ENCODE assay signal across 9 cellular contexts in the genomic region with DNA sequence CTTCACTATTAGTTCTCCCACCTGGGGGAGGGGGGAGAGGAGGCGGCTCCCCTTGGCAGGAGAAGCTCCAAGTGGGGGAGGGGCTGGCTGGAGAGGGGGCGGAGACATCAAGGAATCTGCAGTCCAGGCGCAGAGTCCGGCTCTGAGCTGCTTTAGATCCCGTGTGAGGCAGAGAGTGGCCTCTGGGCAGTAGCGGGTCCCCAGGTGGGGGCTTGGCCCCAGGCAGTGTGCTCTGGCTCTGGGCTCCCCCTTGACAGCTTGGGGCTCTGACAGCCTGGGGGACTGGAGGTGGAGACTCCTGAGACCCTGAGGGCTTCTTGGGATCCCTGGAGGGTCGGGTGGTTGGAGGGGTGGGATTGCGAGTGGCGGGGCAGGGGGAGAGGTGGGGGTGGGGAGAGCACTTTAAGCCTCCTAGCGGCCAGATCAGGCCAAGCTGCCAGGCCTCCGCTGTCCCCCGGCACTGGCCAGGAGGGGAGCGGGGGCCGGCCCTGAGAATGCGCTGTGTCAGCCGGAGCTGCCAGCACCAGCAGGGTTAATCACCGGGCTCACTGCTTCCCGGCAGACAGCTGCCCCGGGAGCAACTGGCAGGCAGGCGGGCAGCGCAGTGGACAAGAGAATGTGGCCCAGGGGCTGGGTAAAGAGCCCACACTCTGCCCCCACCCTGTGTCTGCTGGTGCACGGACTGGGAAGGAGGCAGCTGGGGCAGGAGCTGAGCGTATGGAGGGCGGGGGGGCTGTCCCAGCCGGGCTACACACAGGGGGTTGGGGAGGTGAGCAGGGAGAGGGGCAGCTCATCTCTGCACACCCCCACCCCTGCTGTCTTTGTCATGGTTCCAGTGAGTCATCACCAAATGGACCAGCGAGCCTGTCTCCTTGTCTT. TPM values are rescaled to one million over a fixed set of nuclear protein-coding genes. Genes with fewer than 3 reads are reported as not detected.
DNase-seq lines count a peak whose midpoint lies in the region; ATAC-seq lines count a peak whose summit lies in the region.
"Had no signal": no experiment of that assay in that cellular context is flagged by ENCODE, and none has a peak within 500 bp of the region (broad histone marks: within the 10 kb centered on the region; RNA-seq: fewer than 3 reads in every experiment).

No MANE protein-coding gene starts in this region.

- no peak overlapping the region for H3K27ac Mint-ChIP-seq in activated CD4-positive, alpha-beta T cell treated with anti-CD3 and anti-CD28 coated beads for 36 hours
- H3K27ac Mint-ChIP-seq in activated T-helper 2 cell treated with anti-CD3 and anti-CD28 coated beads, Interferon-gamma antibody, Interleukin-2, Interleukin-4, amounts not matched to agents 10 μg/mL and 5 μg/mL and 100 μg/mL, durations not matched to agents 14 hours and 24 hours and 36 hours, result no peak overlapping the region
- H3K27ac Mint-ChIP-seq: activated naive CD8-positive, alpha-beta T cell treated with anti-CD3 and anti-CD28 coated beads, Interleukin-2, amount 10 ng/mL, durations not matched to agents 7 days and 5 days had no signal

- peak overlapping the region; percentile 72 for H3K14ac ChIP-seq in trophoblast cell (ENCODE audit: low read length)

- H3K9me3 ChIP-seq in SJSA1 (replicated peaks), result no peaks in the 10 kb centered on the region
- H3K9me3 ChIP-seq in trophoblast cell (ENCODE audit: insufficient read depth, low read depth, low read length), result no peaks in the 10 kb centered on the region

- peak; percentile 37 for DNase-seq in activated CD4-positive, alpha-beta T cell treated with anti-CD3 and anti-CD28 coated beads for 36 hours
- DNase-seq in activated CD4-positive, alpha-beta T cell treated with anti-CD3 and anti-CD28 coated beads, Interleukin-2, amount 50 U/mL, for 4 hours, result no peak
- DNase-seq in SJSA1 (ENCODE audit: low read depth in 1 of 2, low spot score in 2 of 2), result peak; percentile 39 to 70
- peak; percentile 89 for DNase-seq in glomerular visceral epithelial cell (ENCODE audit: extremely low spot score)
- DNase-seq in trophoblast cell, result peak; percentile 42 to 54
- no peak for DNase-seq in activated T-helper 2 cell treated with anti-CD3 and anti-CD28 coated beads, Interferon-gamma antibody, Interleukin-2, Interleukin-4, amounts not matched to agents 10 μg/mL and 5 μg/mL and 100 μg/mL, durations not matched to agents 14 hours and 24 hours and 36 hours (ENCODE audit: low spot score)

- peak; percentile 9 for ATAC-seq in activated CD4-positive, alpha-beta T cell treated with anti-CD3 and anti-CD28 coated beads for 36 hours
- ATAC-seq in HG03025 (IDR thresholded peaks at IDR 0.05; ENCODE audit: low FRiP score, unreplicated experiment) (no peak), GM18502 (IDR thresholded peaks at IDR 0.05; ENCODE audit: poor library complexity, unreplicated experiment) (no peak)

- H2BK5ac ChIP-seq in trophoblast cell (ENCODE audit: low read depth, low read length, poor library complexity), result no peak overlapping the region

- no CpG with 5 or more reads among the region's 26 CpGs for WGBS in trophoblast cell (ENCODE audit: extremely low coverage, insufficient coverage, insufficient read length)

- H3K4ac ChIP-seq in trophoblast cell (ENCODE audit: low read depth, low read length), result no peak overlapping the region

- no peak overlapping the region for H4K12ac ChIP-seq in trophoblast cell (ENCODE audit: low read depth, low read length)

- peak overlapping the region; percentile 60 for H4K8ac ChIP-seq in trophoblast cell (ENCODE audit: low read depth, low read length)

- peaks cover 35% of the 10 kb centered on the region for H3K79me1 ChIP-seq in trophoblast cell (ENCODE audit: low read length)

- H3K23ac ChIP-seq in trophoblast cell (ENCODE audit: low read length), result no peak overlapping the region

- peak overlapping the region; percentile 92 for H4K91ac ChIP-seq in trophoblast cell (ENCODE audit: low read depth, low read length)

- H2BK120ac ChIP-seq in trophoblast cell (ENCODE audit: insufficient read depth, low read length, poor library complexity), result peak overlapping the region; percentile 75

- CTCF ChIA-PET in activated CD4-positive, alpha-beta T cell treated with anti-CD3 and anti-CD28 coated beads for 36 hours (lab: Charles Lee), result interaction anchor here (0.7 to 2.5 kb wide), 6 partner anchors 14 to 68 kb away, joined by 3 to 12 read pairs (median 4); partner anchors contain the start of gene RPS21

- peaks cover 25% of the 10 kb centered on the region for H3K79me2 ChIP-seq in trophoblast cell (ENCODE audit: control insufficient read depth, insufficient read depth, low read length, poor library complexity)

- H3K27me3 Mint-ChIP-seq in activated CD4-positive, alpha-beta T cell treated with anti-CD3 and anti-CD28 coated beads for 36 hours, result peaks cover 19% of the 10 kb centered on the region
- peaks cover 30% of the 10 kb centered on the region for H3K27me3 Mint-ChIP-seq in activated T-helper 2 cell treated with anti-CD3 and anti-CD28 coated beads, Interferon-gamma antibody, Interleukin-2, Interleukin-4, amounts not matched to agents 10 μg/mL and 5 μg/mL and 100 μg/mL, durations not matched to agents 14 hours and 24 hours and 36 hours (ENCODE audit: low read depth)

- H3K4me3 Mint-ChIP-seq in activated CD4-positive, alpha-beta T cell treated with anti-CD3 and anti-CD28 coated beads for 36 hours, result no peak overlapping the region
- no peak overlapping the region for H3K4me3 Mint-ChIP-seq in activated T-helper 2 cell treated with anti-CD3 and anti-CD28 coated beads, Interferon-gamma antibody, Interleukin-2, Interleukin-4, amounts not matched to agents 10 μg/mL and 5 μg/mL and 100 μg/mL, durations not matched to agents 14 hours and 24 hours and 36 hours (ENCODE audit: low read depth)
- H3K4me3 Mint-ChIP-seq: activated naive CD8-positive, alpha-beta T cell treated with anti-CD3 and anti-CD28 coated beads, Interleukin-2, amount 10 ng/mL, durations not matched to agents 7 days and 5 days had no signal

- H3K4me3 ChIP-seq in SJSA1, result no peak overlapping the region
- H3K4me3 ChIP-seq in trophoblast cell (ENCODE audit: low read depth, low read length), result no peak overlapping the region

- peaks cover 3% of the 10 kb centered on the region for H3K4me1 Mint-ChIP-seq in activated CD4-positive, alpha-beta T cell treated with anti-CD3 and anti-CD28 coated beads for 36 hours
- peaks cover 4% of the 10 kb centered on the region for H3K4me1 Mint-ChIP-seq in activated T-helper 2 cell treated with anti-CD3 and anti-CD28 coated beads, Interferon-gamma antibody, Interleukin-2, Interleukin-4, amounts not matched to agents 10 μg/mL and 5 μg/mL and 100 μg/mL, durations not matched to agents 14 hours and 24 hours and 36 hours (ENCODE audit: low read depth)

- peak overlapping the region; percentile 77 for H2AK5ac ChIP-seq in trophoblast cell (ENCODE audit: low read length)

- H2AFZ ChIP-seq in trophoblast cell (ENCODE audit: insufficient read depth, low read length, poor library complexity), result peak overlapping the region; percentile 58

- peak overlapping the region; percentile 67 for H3K18ac ChIP-seq in trophoblast cell (ENCODE audit: low read length)

- H3K4me2 ChIP-seq in trophoblast cell (ENCODE audit: low read length), result peak overlapping the region; percentile 73

- H3K9me3 Mint-ChIP-seq in activated CD4-positive, alpha-beta T cell treated with anti-CD3 and anti-CD28 coated beads for 36 hours (ENCODE audit: low read depth), result no peaks in the 10 kb centered on the region
- H3K9me3 Mint-ChIP-seq in activated T-helper 2 cell treated with anti-CD3 and anti-CD28 coated beads, Interferon-gamma antibody, Interleukin-2, Interleukin-4, amounts not matched to agents 10 μg/mL and 5 μg/mL and 100 μg/mL, durations not matched to agents 14 hours and 24 hours and 36 hours, result no peaks in the 10 kb centered on the region
- H3K9me3 Mint-ChIP-seq: activated naive CD8-positive, alpha-beta T cell treated with anti-CD3 and anti-CD28 coated beads, Interleukin-2, amount 10 ng/mL, durations not matched to agents 7 days and 5 days had no signal

- H3K36me3 ChIP-seq in SJSA1 (no peaks in the 10 kb centered on the region), trophoblast cell (ENCODE audit: control insufficient read depth in 1 of 2, insufficient read depth in 2 of 2, low read length in 2 of 2) (peaks cover 5 to 6% of the 10 kb centered on the region in 2 experiments)

- H3K9ac ChIP-seq in trophoblast cell (ENCODE audit: low read length), result no peak overlapping the region

- H3K27me3 ChIP-seq in SJSA1 (replicated peaks) (peaks cover 27% of the 10 kb centered on the region), trophoblast cell (ENCODE audit: insufficient read depth, low read length) (no peaks in the 10 kb centered on the region)

- POLR2A ChIA-PET in activated CD4-positive, alpha-beta T cell treated with anti-CD3 and anti-CD28 coated beads for 36 hours (lab: Charles Lee), result interaction anchor here (0.6 kb wide), 1 partner anchor 23 kb away, joined by 3 read pairs; no protein-coding TSS in a partner anchor

- intact Hi-C loops in activated CD4-positive, alpha-beta T cell treated with anti-CD3 and anti-CD28 coated beads for 36 hours (cut with DNase I, micrococcal nuclease), result loop anchor here in 1 of 2 experiments (5.0 kb wide), 1 partner anchor 67 kb away; the partner anchor contains the start of gene ADRM1
- intact Hi-C loops in activated T-helper 2 cell treated with anti-CD3 and anti-CD28 coated beads, Interferon-gamma antibody, Interleukin-2, Interleukin-4, amounts not matched to agents 10 μg/mL and 5 μg/mL and 100 μg/mL, durations not matched to agents 14 hours and 24 hours and 36 hours (cut with micrococcal nuclease), result no loop called here

- peaks cover 69% of the 10 kb centered on the region for H3K4me1 ChIP-seq in SJSA1 (replicated peaks)
- peaks cover 49 to 52% of the 10 kb centered on the region in 2 experiments for H3K4me1 ChIP-seq in trophoblast cell (ENCODE audit: control insufficient read depth in 1 of 2, insufficient read depth in 2 of 2, low read length in 2 of 2)

- peak overlapping the region; percentile 75 for H2BK12ac ChIP-seq in trophoblast cell (ENCODE audit: low read length)

- H3K27ac ChIP-seq in SJSA1, result no peak overlapping the region
- no peak overlapping the region for H3K27ac ChIP-seq in trophoblast cell (ENCODE audit: low read depth, low read length)

- no peaks in the 10 kb centered on the region for H3K36me3 Mint-ChIP-seq in activated CD4-positive, alpha-beta T cell treated with anti-CD3 and anti-CD28 coated beads for 36 hours (ENCODE audit: low read depth)
- H3K36me3 Mint-ChIP-seq in activated T-helper 2 cell treated with anti-CD3 and anti-CD28 coated beads, Interferon-gamma antibody, Interleukin-2, Interleukin-4, amounts not matched to agents 10 μg/mL and 5 μg/mL and 100 μg/mL, durations not matched to agents 14 hours and 24 hours and 36 hours (ENCODE audit: low read depth), result no peaks in the 10 kb centered on the region
- H3K36me3 Mint-ChIP-seq: activated naive CD8-positive, alpha-beta T cell treated with anti-CD3 and anti-CD28 coated beads, Interleukin-2, amount 10 ng/mL, durations not matched to agents 7 days and 5 days had no signal

RNA-seq across cellular contexts. Expression of gene LAMA5, which starts 1.8 kb away (rescaled TPM):
- 1 to 10 TPM in 1 of 2 experiments, under 1 TPM in 1; 0.72 to 1.0 TPM for total RNA-seq in activated CD4-positive, alpha-beta T cell treated with anti-CD3 and anti-CD28 coated beads for 36 hours
- 3.2 and 3.6 TPM in 2 replicates for total RNA-seq in SJSA1 (2014; rRNA removed; shearing (Covaris generic))
- polyA plus RNA-seq in trophoblast cell (2013), result 135 and 147 TPM in 2 replicates
- 3.1 and 3.9 TPM in 2 replicates for total RNA-seq in activated T-helper 2 cell treated with anti-CD3 and anti-CD28 coated beads, Interferon-gamma antibody, Interleukin-2, Interleukin-4, amounts not matched to agents 10 μg/mL and 5 μg/mL and 100 μg/mL, durations not matched to agents 14 hours and 24 hours and 36 hours

RNA-seq across cellular contexts. Expression of gene RPS21, which starts 18.0 kb away (rescaled TPM):
- total RNA-seq in activated CD4-positive, alpha-beta T cell treated with anti-CD3 and anti-CD28 coated beads for 36 hours, result 1,000 to 10,000 TPM; 1,051 to 2,439 TPM
- total RNA-seq in SJSA1 (2014; rRNA removed; shearing (Covaris generic)), result 1,057 and 1,367 TPM in 2 replicates
- polyA plus RNA-seq in trophoblast cell (2013), result 2,264 and 2,365 TPM in 2 replicates
- total RNA-seq in activated T-helper 2 cell treated with anti-CD3 and anti-CD28 coated beads, Interferon-gamma antibody, Interleukin-2, Interleukin-4, amounts not matched to agents 10 μg/mL and 5 μg/mL and 100 μg/mL, durations not matched to agents 14 hours and 24 hours and 36 hours, result 2,020 and 2,085 TPM in 2 replicates

RNA-seq across cellular contexts. Expression of gene CABLES2, which starts 38.2 kb away (rescaled TPM):
- total RNA-seq in activated CD4-positive, alpha-beta T cell treated with anti-CD3 and anti-CD28 coated beads for 36 hours, result 1 to 10 TPM; 6.4 to 7.6 TPM
- 6.9 and 14.9 TPM in 2 replicates for total RNA-seq in SJSA1 (2014; rRNA removed; shearing (Covaris generic))
- polyA plus RNA-seq in trophoblast cell (2013), result 15.0 and 15.1 TPM in 2 replicates
- 12.5 and 12.6 TPM in 2 replicates for total RNA-seq in activated T-helper 2 cell treated with anti-CD3 and anti-CD28 coated beads, Interferon-gamma antibody, Interleukin-2, Interleukin-4, amounts not matched to agents 10 μg/mL and 5 μg/mL and 100 μg/mL, durations not matched to agents 14 hours and 24 hours and 36 hours

RNA-seq across cellular contexts. Expression of gene RBBP8NL, which starts 58.5 kb away (rescaled TPM):
- total RNA-seq in activated CD4-positive, alpha-beta T cell treated with anti-CD3 and anti-CD28 coated beads for 36 hours, result not detected
- not detected in 2 replicates for total RNA-seq in SJSA1 (2014; rRNA removed; shearing (Covaris generic))
- 7.9 TPM in 2 replicates for polyA plus RNA-seq in trophoblast cell (2013)
- total RNA-seq in activated T-helper 2 cell treated with anti-CD3 and anti-CD28 coated beads, Interferon-gamma antibody, Interleukin-2, Interleukin-4, amounts not matched to agents 10 μg/mL and 5 μg/mL and 100 μg/mL, durations not matched to agents 14 hours and 24 hours and 36 hours, result not detected in 2 replicates
- total RNA-seq: activated naive CD8-positive, alpha-beta T cell treated with anti-CD3 and anti-CD28 coated beads, Interleukin-2, amount 10 ng/mL, durations not matched to agents 7 days and 5 days had no signal

Comparison
In these comparisons a context has a peak if more than half of its experiments do, and no peak if none do; other contexts are left out.
1. DNase-seq: peak in activated CD4-positive, alpha-beta T cell treated with anti-CD3 and anti-CD28 coated beads for 36 hours (single experiment), SJSA1 (2 of 2), glomerular visceral epithelial cell (single experiment) and trophoblast cell (2 of 2); none in activated CD4-positive, alpha-beta T cell treated with anti-CD3 and anti-CD28 coated beads, Interleukin-2, amount 50 U/mL, for 4 hours (0 of 2) and activated T-helper 2 cell treated with anti-CD3 and anti-CD28 coated beads, Interferon-gamma antibody, Interleukin-2, Interleukin-4, amounts not matched to agents 10 μg/mL and 5 μg/mL and 100 μg/mL, durations not matched to agents 14 hours and 24 hours and 36 hours (single experiment).